Comparison of ENCODE assay signal across 28 cellular contexts in genomic region chr17:33381201-33381600, GRCh38.
DNase-seq lines count a peak whose midpoint lies in the region; ATAC-seq, FAIRE-seq and TF ChIP-seq lines count a peak whose summit lies in the region.
"Had no signal": no experiment of that assay in that cellular context is flagged by ENCODE, and none has a peak within 500 bp of the region (broad histone marks: within the 10 kb centered on the region; RNA-seq: fewer than 3 reads in every experiment).

No MANE protein-coding gene starts in this region.

- no peaks in the 10 kb centered on the region for H3K9me3 Mint-ChIP-seq in endodermal cell
- H3K9me3 Mint-ChIP-seq in activated CD4-positive, alpha-beta T cell treated with anti-CD3 and anti-CD28 coated beads, Interleukin-2, amount 10 ng/mL, durations not matched to agents 24 days and 14 days, result no peaks in the 10 kb centered on the region
- H3K9me3 Mint-ChIP-seq: activated CD4-positive, alpha-beta T cell treated with anti-CD3 and anti-CD28 coated beads, Interleukin-2, amount 10 ng/mL, durations not matched to agents 7 days and 5 days; activated naive CD8-positive, alpha-beta T cell treated with anti-CD3 and anti-CD28 coated beads, Interleukin-2, amount 50 U/mL, for 24 hours; activated T-cell treated with anti-CD3 and anti-CD28 coated beads, Interleukin-2, amount 50 U/mL, for 24 hours; CD4-positive, alpha-beta T cell had no signal

- H3K9me3 ChIP-seq in right cardiac atrium (ENCODE audit: control insufficient read depth, low read length) (no peaks in the 10 kb centered on the region), right atrium auricular region (no peaks in the 10 kb centered on the region), endodermal cell (ENCODE audit: control insufficient read depth, low read length) (no peaks in the 10 kb centered on the region), kidney (ENCODE audit: control insufficient read depth in 1 of 2, low read length in 2 of 2) (no peaks in the 10 kb centered on the region), upper lobe of right lung (no peaks in the 10 kb centered on the region)
- H3K9me3 ChIP-seq: esophagus muscularis mucosa, heart left ventricle, neutrophil, right lobe of liver, SJSA1, tibial artery had no signal

- no peak overlapping the region for H3K4me3 ChIP-seq in right cardiac atrium (ENCODE audit: low read length)
- H3K4me3 ChIP-seq in right atrium auricular region, result no peak overlapping the region
- H3K4me3 ChIP-seq in endodermal cell (ENCODE audit: low read length), result no peak overlapping the region
- H3K4me3 ChIP-seq in kidney (ENCODE audit: low read length in 2 of 2), result no peak overlapping the region
- H3K4me3 ChIP-seq in upper lobe of right lung, result no peak overlapping the region
- H3K4me3 ChIP-seq: esophagus muscularis mucosa, GM12878, heart left ventricle, right lobe of liver, SJSA1, tibial artery had no signal

- TF ChIP-seq CTCF in right atrium auricular region (IDR thresholded peaks at IDR 0.05) (no peak), endodermal cell (conservative IDR thresholded peaks at IDR 0.05) (no peak), kidney (IDR thresholded peaks at IDR 0.05; ENCODE audit: borderline replicate concordance, extremely low read depth, insufficient read depth) (no peak), upper lobe of right lung (IDR thresholded peaks at IDR 0.05) (no peak)

- no peaks in the 10 kb centered on the region for H3K36me3 Mint-ChIP-seq in endodermal cell (ENCODE audit: low read depth)
- no peaks in the 10 kb centered on the region for H3K36me3 Mint-ChIP-seq in activated CD4-positive, alpha-beta T cell treated with anti-CD3 and anti-CD28 coated beads, Interleukin-2, amount 10 ng/mL, durations not matched to agents 24 days and 14 days (ENCODE audit: low read depth)

- H3K27me3 ChIP-seq in right cardiac atrium (ENCODE audit: control insufficient read depth, insufficient read depth) (no peaks in the 10 kb centered on the region), right atrium auricular region (no peaks in the 10 kb centered on the region), endodermal cell (ENCODE audit: control insufficient read depth, insufficient read depth, low read length, poor library complexity, severe bottlenecking) (no peaks in the 10 kb centered on the region), upper lobe of right lung (peaks cover 5% of the 10 kb centered on the region)
- H3K27me3 ChIP-seq: right lobe of liver, SJSA1, tibial artery had no signal

- no peak for TF ChIP-seq POLR2A in GM18505 (IDR thresholded peaks at IDR 0.05; ENCODE audit: borderline replicate concordance, extremely low read depth, insufficient read depth, insufficient read length)

- H3K36me3 ChIP-seq in right atrium auricular region (no peaks in the 10 kb centered on the region), endodermal cell (ENCODE audit: control insufficient read depth, insufficient read depth, low read length) (no peaks in the 10 kb centered on the region), kidney (ENCODE audit: control insufficient read depth in 1 of 2, insufficient read depth in 2 of 2, low read length in 2 of 2) (no peaks in the 10 kb centered on the region), upper lobe of right lung (no peaks in the 10 kb centered on the region)
- H3K36me3 ChIP-seq: esophagus muscularis mucosa, heart left ventricle, neutrophil, right lobe of liver, SJSA1, tibial artery had no signal

- H3K4me1 Mint-ChIP-seq in endodermal cell, result peaks cover 24% of the 10 kb centered on the region
- no peaks in the 10 kb centered on the region for H3K4me1 Mint-ChIP-seq in activated CD4-positive, alpha-beta T cell treated with anti-CD3 and anti-CD28 coated beads, Interleukin-2, amount 10 ng/mL, durations not matched to agents 24 days and 14 days
- H3K4me1 Mint-ChIP-seq: activated CD4-positive, alpha-beta T cell treated with anti-CD3 and anti-CD28 coated beads, Interleukin-2, amount 10 ng/mL, durations not matched to agents 7 days and 5 days; activated naive CD8-positive, alpha-beta T cell treated with anti-CD3 and anti-CD28 coated beads, Interleukin-2, amount 50 U/mL, for 24 hours had no signal

- ATAC-seq in right cardiac atrium, result peak in 1 of 2 donors; percentile 44
- ATAC-seq in upper lobe of right lung, result peak; percentile 32
- no peak for ATAC-seq in GM18505 (IDR thresholded peaks at IDR 0.05; ENCODE audit: unreplicated experiment)
- ATAC-seq: activated naive CD8-positive, alpha-beta T cell treated with anti-CD3 and anti-CD28 coated beads, Interleukin-2, amount 50 U/mL, for 24 hours; GM12878; left colon; right lobe of liver had no signal

- 19% methylated on average over 6 of the region's 6 CpGs for WGBS in right cardiac atrium
- 68 to 83% methylated on average over 1 to 6 of the region's 6 CpGs for WGBS in endodermal cell (ENCODE audit: insufficient coverage in 1 of 2, insufficient read length in 1 of 2), 2 experiments

- intact Hi-C loops in right cardiac atrium (cut with DNase I) (no loop called here), kidney (cut with DNase I) (no loop called here), upper lobe of right lung (cut with DNase I) (no loop called here)
- intact Hi-C loops in activated CD4-positive, alpha-beta T cell treated with anti-CD3 and anti-CD28 coated beads, Interleukin-2, amount 10 ng/mL, durations not matched to agents 24 days and 14 days (cut with micrococcal nuclease), result no loop called here

- H3K4me1 ChIP-seq in right cardiac atrium (ENCODE audit: control insufficient read depth, insufficient read depth, low read length) (no peaks in the 10 kb centered on the region), right atrium auricular region (no peaks in the 10 kb centered on the region), endodermal cell (ENCODE audit: control insufficient read depth, insufficient read depth, low read length) (peaks cover 9% of the 10 kb centered on the region), kidney (ENCODE audit: control insufficient read depth in 1 of 2, insufficient read depth in 1 of 2, low read depth in 1 of 2, low read length in 2 of 2) (peaks cover 5 to 7% of the 10 kb centered on the region in 2 donors), upper lobe of right lung (no peaks in the 10 kb centered on the region)
- H3K4me1 ChIP-seq: esophagus muscularis mucosa, right lobe of liver, SJSA1, tibial artery had no signal

- DNase-seq in right cardiac atrium (peak; percentile 14 to 51 (median 38)), right atrium auricular region (ENCODE audit: low spot score) (no peak), endodermal cell (peak; percentile 79), kidney (peak; percentile 78), upper lobe of right lung (no peak), NCI-H345 (lab: John Stamatoyannopoulos, UW) (no peak)
- DNase-seq in activated CD4-positive, alpha-beta T cell treated with anti-CD3 and anti-CD28 coated beads, Interleukin-2, amount 10 ng/mL, durations not matched to agents 24 days and 14 days, result no peak
- DNase-seq: activated CD4-positive, alpha-beta T cell treated with anti-CD3 and anti-CD28 coated beads, Interleukin-2, amount 10 ng/mL, durations not matched to agents 7 days and 5 days; activated naive CD8-positive, alpha-beta T cell treated with anti-CD3 and anti-CD28 coated beads, Interleukin-2, amount 50 U/mL, for 24 hours; activated T-cell treated with anti-CD3 and anti-CD28 coated beads, Interleukin-2, amount 50 U/mL, for 24 hours; caudate nucleus; CD4-positive, alpha-beta T cell; foreskin melanocyte; Kasumi-1; left colon; MV-4-11; NCI-H1436; NCI-H2081; NCI-H748 treated with DMSO at 0.1 percent for 48 hours; right lobe of liver; tibial artery had no signal

- no peak for FAIRE-seq in kidney (lab: Jason Lieb, UNC)
- FAIRE-seq: A204.1, GM12878 had no signal

- H3K27ac ChIP-seq in right cardiac atrium (ENCODE audit: low read length) (no peak overlapping the region), right atrium auricular region (no peak overlapping the region), endodermal cell (ENCODE audit: low read depth, low read length) (no peak overlapping the region), kidney (ENCODE audit: low read depth in 2 of 2, low read length in 2 of 2) (no peak overlapping the region), upper lobe of right lung (no peak overlapping the region)
- H3K27ac ChIP-seq: esophagus muscularis mucosa, heart left ventricle, neutrophil, right lobe of liver, SJSA1, tibial artery had no signal

- H3K27ac Mint-ChIP-seq in endodermal cell, result no peak overlapping the region
- no peak overlapping the region for H3K27ac Mint-ChIP-seq in activated CD4-positive, alpha-beta T cell treated with anti-CD3 and anti-CD28 coated beads, Interleukin-2, amount 10 ng/mL, durations not matched to agents 24 days and 14 days
- H3K27ac Mint-ChIP-seq: activated CD4-positive, alpha-beta T cell treated with anti-CD3 and anti-CD28 coated beads, Interleukin-2, amount 10 ng/mL, durations not matched to agents 7 days and 5 days; activated naive CD8-positive, alpha-beta T cell treated with anti-CD3 and anti-CD28 coated beads, Interleukin-2, amount 50 U/mL, for 24 hours; activated T-cell treated with anti-CD3 and anti-CD28 coated beads, Interleukin-2, amount 50 U/mL, for 24 hours; CD4-positive, alpha-beta T cell had no signal

- H3K27me3 Mint-ChIP-seq in endodermal cell (ENCODE audit: insufficient read depth), result peaks cover 5% of the 10 kb centered on the region
- H3K27me3 Mint-ChIP-seq in activated CD4-positive, alpha-beta T cell treated with anti-CD3 and anti-CD28 coated beads, Interleukin-2, amount 10 ng/mL, durations not matched to agents 24 days and 14 days, result peaks cover 3% of the 10 kb centered on the region

- H3K4me3 Mint-ChIP-seq in endodermal cell, result no peak overlapping the region
- H3K4me3 Mint-ChIP-seq in activated CD4-positive, alpha-beta T cell treated with anti-CD3 and anti-CD28 coated beads, Interleukin-2, amount 10 ng/mL, durations not matched to agents 24 days and 14 days, result no peak overlapping the region
- H3K4me3 Mint-ChIP-seq: activated CD4-positive, alpha-beta T cell treated with anti-CD3 and anti-CD28 coated beads, Interleukin-2, amount 10 ng/mL, durations not matched to agents 7 days and 5 days; activated naive CD8-positive, alpha-beta T cell treated with anti-CD3 and anti-CD28 coated beads, Interleukin-2, amount 50 U/mL, for 24 hours; activated T-cell treated with anti-CD3 and anti-CD28 coated beads, Interleukin-2, amount 50 U/mL, for 24 hours; CD4-positive, alpha-beta T cell had no signal

- H3K9ac ChIP-seq in endodermal cell (ENCODE audit: extremely low read depth, low read length, poor library complexity, severe bottlenecking) (no peak overlapping the region), kidney (ENCODE audit: low read length in 2 of 2) (no peak overlapping the region)

Comparison
In these comparisons a context has a peak if more than half of its experiments do, and no peak if none do; other contexts are left out.
1. DNase-seq: peak in right cardiac atrium (3 of 3), endodermal cell (single experiment) and kidney (single experiment); none in right atrium auricular region (single experiment), upper lobe of right lung (single experiment), activated CD4-positive, alpha-beta T cell treated with anti-CD3 and anti-CD28 coated beads, Interleukin-2, amount 10 ng/mL, durations not matched to agents 24 days and 14 days (single experiment) and NCI-H345 (single experiment).